ENCODE assay signal across 22 cellular contexts in the genomic region with DNA sequence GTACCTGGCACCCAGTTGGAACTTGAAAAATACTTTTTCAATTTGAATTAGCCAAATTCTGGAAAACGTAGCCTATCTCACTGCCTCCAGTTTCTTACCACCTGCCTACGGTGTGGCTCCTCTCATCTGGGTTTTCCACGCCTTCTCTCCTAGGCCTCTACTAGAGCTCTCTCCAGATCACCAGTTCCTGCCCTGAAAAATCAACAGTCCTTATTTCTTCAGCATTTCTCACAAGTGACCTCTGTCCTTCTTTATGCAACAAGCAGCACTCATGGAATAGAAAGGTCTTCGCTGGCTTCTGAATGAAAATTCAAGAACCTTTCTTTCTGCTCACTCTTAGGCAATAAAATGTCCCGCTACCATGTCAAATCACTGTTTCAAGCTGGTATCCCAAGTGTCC.
A peak's percentile ranks its signal among the peaks of the same experiment; 100 is the strongest.
DNase-seq lines count a peak whose midpoint lies in the region; ATAC-seq and TF ChIP-seq lines count a peak whose summit lies in the region.
"Had no signal": no experiment of that assay in that cellular context is flagged by ENCODE, and none has a peak within 500 bp of the region (broad histone marks: within the 10 kb centered on the region; RNA-seq: fewer than 3 reads in every experiment).

No MANE protein-coding gene starts in this region.

- intact Hi-C loops in lower leg skin (cut with DNase I; ENCODE audit: low total_unique reads): no loop called here

- no peaks in the 10 kb centered on the region for H3K36me3 Mint-ChIP-seq in activated naive CD4-positive, alpha-beta T cell treated with anti-CD3 and anti-CD28 coated beads, Interleukin-2, amount 50 U/mL, for 24 hours
- H3K36me3 Mint-ChIP-seq in activated naive CD4-positive, alpha-beta T cell treated with anti-CD3 and anti-CD28 coated beads, Interleukin-2, amount 50 U/mL, for 72 hours: no peaks in the 10 kb centered on the region
- H3K36me3 Mint-ChIP-seq in WTC11 (no peaks in the 10 kb centered on the region), progenitor cell of endocrine pancreas (ENCODE audit: insufficient read depth) (no peaks in the 10 kb centered on the region)
- H3K36me3 Mint-ChIP-seq: CD8-positive, alpha-beta T cell had no signal

- POLR2A ChIA-PET in WTC11 (lab: Charles Lee): no interaction called here

- no peaks in the 10 kb centered on the region for H3K9me3 Mint-ChIP-seq in activated naive CD4-positive, alpha-beta T cell treated with anti-CD3 and anti-CD28 coated beads, Interleukin-2, amount 50 U/mL, for 24 hours
- H3K9me3 Mint-ChIP-seq in activated naive CD4-positive, alpha-beta T cell treated with anti-CD3 and anti-CD28 coated beads, Interleukin-2, amount 50 U/mL, for 72 hours: no peaks in the 10 kb centered on the region
- H3K9me3 Mint-ChIP-seq in WTC11: no peaks in the 10 kb centered on the region
- H3K9me3 Mint-ChIP-seq in progenitor cell of endocrine pancreas (ENCODE audit: low read depth): no peaks in the 10 kb centered on the region
- H3K9me3 Mint-ChIP-seq: CD4-positive, alpha-beta T cell; CD8-positive, alpha-beta T cell had no signal

- H3K4me3 Mint-ChIP-seq in activated naive CD4-positive, alpha-beta T cell treated with anti-CD3 and anti-CD28 coated beads, Interleukin-2, amount 50 U/mL, for 24 hours: no peak overlapping the region
- H3K4me3 Mint-ChIP-seq in WTC11 (no peak overlapping the region), progenitor cell of endocrine pancreas (ENCODE audit: low read depth) (no peak overlapping the region)
- H3K4me3 Mint-ChIP-seq: B cell; CD4-positive, alpha-beta T cell; CD8-positive, alpha-beta T cell had no signal

- WGBS in lower leg skin, 2 donors: 84 to 95% methylated on average over 5 of the region's 5 CpGs

- H3K4me3 ChIP-seq in lower leg skin (ENCODE audit: low read depth, poor library complexity, severe bottlenecking): no peak overlapping the region
- H3K4me3 ChIP-seq: A549; BLaER1 treated with 17β-estradiol and CSF1 and Interleukin-3, amounts not matched to agents 10 nM and 100 nM; GM12878 had no signal

- DNase-seq in activated naive CD4-positive, alpha-beta T cell treated with anti-CD3 and anti-CD28 coated beads, Interleukin-2, amount 50 U/mL, for 72 hours (ENCODE audit: low spot score in 2 of 2): no peak
- DNase-seq in WTC11 (ENCODE audit: low spot score): no peak
- DNase-seq in progenitor cell of endocrine pancreas (ENCODE audit: low spot score, unreplicated experiment): no peak
- DNase-seq in lower leg skin (ENCODE audit: low spot score in 2 of 2): no peak
- DNase-seq in activated CD4-positive, alpha-beta T cell treated with anti-CD3 and anti-CD28 coated beads, Interleukin-2, amount 50 U/mL, for 48 hours: no peak
- DNase-seq in activated CD4-positive, CD25-positive, alpha-beta regulatory T cell (lab: John Stamatoyannopoulos, UW): no peak
- DNase-seq: AML-193; Caco-2; CD4-positive, alpha-beta T cell; CD8-positive, alpha-beta T cell; DMS 273 treated with DMSO at 0.1 percent for 48 hours; DMS153; DMS53; DMS79; DND-41; EL; GDM1 had no signal

- no peaks in the 10 kb centered on the region for H3K4me1 Mint-ChIP-seq in activated naive CD4-positive, alpha-beta T cell treated with anti-CD3 and anti-CD28 coated beads, Interleukin-2, amount 50 U/mL, for 24 hours
- H3K4me1 Mint-ChIP-seq in WTC11 (peaks cover 10% of the 10 kb centered on the region), progenitor cell of endocrine pancreas (ENCODE audit: low read depth) (no peaks in the 10 kb centered on the region)

- no peak for ATAC-seq in activated naive CD4-positive, alpha-beta T cell treated with anti-CD3 and anti-CD28 coated beads, Interleukin-2, amount 50 U/mL, for 72 hours
- no peak for ATAC-seq in WTC11
- ATAC-seq: A549; CD8-positive, alpha-beta T cell; GM12878 had no signal

- peak overlapping the region; percentile 14 for H3K27ac Mint-ChIP-seq in activated naive CD4-positive, alpha-beta T cell treated with anti-CD3 and anti-CD28 coated beads, Interleukin-2, amount 50 U/mL, for 24 hours
- no peak overlapping the region for H3K27ac Mint-ChIP-seq in activated naive CD4-positive, alpha-beta T cell treated with anti-CD3 and anti-CD28 coated beads, Interleukin-2, amount 50 U/mL, for 72 hours
- peak overlapping the region; percentile 9; the same call in 1 of the 2 replicates for H3K27ac Mint-ChIP-seq in WTC11
- H3K27ac Mint-ChIP-seq in progenitor cell of endocrine pancreas: peak overlapping the region; percentile 11
- H3K27ac Mint-ChIP-seq: CD4-positive, alpha-beta T cell; CD8-positive, alpha-beta T cell had no signal

- TF ChIP-seq POLR2A in lower leg skin (IDR thresholded peaks at IDR 0.05): no peak

- TF ChIP-seq CTCF in WTC11 (IDR thresholded peaks at IDR 0.05) (no peak), progenitor cell of endocrine pancreas (IDR thresholded peaks at IDR 0.05; ENCODE audit: unreplicated experiment) (no peak), lower leg skin (IDR thresholded peaks at IDR 0.05) (no peak)

- CTCF ChIA-PET in WTC11 (lab: Charles Lee): no interaction called here

- H3K27me3 Mint-ChIP-seq in activated naive CD4-positive, alpha-beta T cell treated with anti-CD3 and anti-CD28 coated beads, Interleukin-2, amount 50 U/mL, for 24 hours: peaks cover 5% of the 10 kb centered on the region
- H3K27me3 Mint-ChIP-seq in WTC11 (ENCODE audit: low read depth) (no peaks in the 10 kb centered on the region), progenitor cell of endocrine pancreas (peaks cover 3% of the 10 kb centered on the region)
- H3K27me3 Mint-ChIP-seq: B cell had no signal

TF ChIP-seq in WTC11, 78 proteins besides CTCF, POLR2A, EP300 and RAD21:
- TF ChIP-seq TCF7 (CRISPR knock-in tag; IDR thresholded peaks at IDR 0.05; ENCODE audit: low read depth): no peak
- TF ChIP-seq GRHL2 (CRISPR knock-in tag; IDR thresholded peaks at IDR 0.05; ENCODE audit: insufficient replicate concordance, severe bottlenecking): no peak
- no peak for TF ChIP-seq GTF2I (CRISPR knock-in tag; conservative IDR thresholded peaks at IDR 0.05)
- TF ChIP-seq MYBL2 (CRISPR knock-in tag; IDR thresholded peaks at IDR 0.05): no peak
- no peak for TF ChIP-seq ZNF317 (CRISPR knock-in tag; IDR thresholded peaks at IDR 0.05; ENCODE audit: borderline replicate concordance, low read depth)
- TF ChIP-seq RELA (CRISPR knock-in tag; IDR thresholded peaks at IDR 0.05; ENCODE audit: borderline replicate concordance): no peak
TF ChIP-seq in WTC11: peak in this region for 0.

Comparison
In these comparisons a context has a peak if more than half of its experiments do, and no peak if none do; other contexts are left out.
1. H3K27ac Mint-ChIP-seq: peak in activated naive CD4-positive, alpha-beta T cell treated with anti-CD3 and anti-CD28 coated beads, Interleukin-2, amount 50 U/mL, for 24 hours (single experiment), WTC11 (single experiment) and progenitor cell of endocrine pancreas (single experiment); none in activated naive CD4-positive, alpha-beta T cell treated with anti-CD3 and anti-CD28 coated beads, Interleukin-2, amount 50 U/mL, for 72 hours (0 of 2).